In the genomic region with DNA sequence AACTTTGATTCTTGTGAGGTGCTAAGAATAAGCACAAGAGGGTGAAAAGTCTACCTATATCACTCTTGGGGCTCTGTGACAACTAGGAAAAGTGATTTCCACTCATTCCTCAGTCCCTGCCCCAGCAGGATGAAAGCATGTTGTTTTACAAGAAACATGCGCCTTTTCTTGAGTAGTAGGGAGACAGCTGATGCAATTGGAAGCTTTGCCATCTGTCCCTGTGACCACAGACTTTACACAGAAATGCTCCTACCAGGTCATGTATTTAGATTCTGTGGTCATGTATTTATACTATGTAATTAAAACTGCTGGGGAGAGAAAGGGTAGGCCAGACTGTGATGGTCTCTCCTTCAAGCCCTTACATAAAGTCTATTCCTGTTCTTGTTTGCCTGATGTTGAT, we compare ENCODE assay signal across 12 cellular contexts.
DNase-seq lines count a peak whose midpoint lies in the region; ATAC-seq and TF ChIP-seq lines count a peak whose summit lies in the region.
"Had no signal": no experiment of that assay in that cellular context is flagged by ENCODE, and none has a peak within 500 bp of the region (broad histone marks: within the 10 kb centered on the region; RNA-seq: fewer than 3 reads in every experiment).

No MANE protein-coding gene starts in this region.

- H3K4me1 Mint-ChIP-seq in natural killer cell treated with Interleukin-12 subunit alpha and Interleukin-12 subunit beta and Interleukin-15 and Interleukin-18, amount 100 ng/mL, for 72 hours (ENCODE audit: low read depth in 2 of 2) = peaks cover 30 to 50% of the 10 kb centered on the region in 2 donors
- H3K4me1 Mint-ChIP-seq in natural killer cell = peaks cover 19 to 33% of the 10 kb centered on the region in 2 donors

- H3K4me3 ChIP-seq in esophagus squamous epithelium = no peak overlapping the region
- no peak overlapping the region for H3K4me3 ChIP-seq in tibial nerve
- H3K4me3 ChIP-seq: ascending aorta, thyroid gland had no signal

- TF ChIP-seq CTCF in natural killer cell (IDR thresholded peaks at IDR 0.05) (no peak), esophagus squamous epithelium (IDR thresholded peaks at IDR 0.05) (no peak), tibial nerve (IDR thresholded peaks at IDR 0.05) (no peak)

- no peak for DNase-seq in natural killer cell treated with Interleukin-12 subunit alpha and Interleukin-12 subunit beta and Interleukin-15 and Interleukin-18, amount 100 ng/mL, for 72 hours (ENCODE audit: low spot score)
- no peak for DNase-seq in natural killer cell
- peak; percentile 46 for DNase-seq in RPMI7951 (ENCODE audit: low read depth)
- peak; percentile 88 for DNase-seq in fibroblast of peridontal ligament (ENCODE audit: extremely low read depth)
- DNase-seq in esophagus squamous epithelium (lab: John Stamatoyannopoulos, UW) = no peak
- no peak for DNase-seq in cardiac septum (ENCODE audit: low spot score)
- DNase-seq in tibial nerve (ENCODE audit: low spot score in 2 of 2) = no peak
- DNase-seq: NCI-H2081, thyroid gland had no signal

- H3K9me3 ChIP-seq in esophagus squamous epithelium (no peaks in the 10 kb centered on the region), tibial nerve (no peaks in the 10 kb centered on the region)
- H3K9me3 ChIP-seq: ascending aorta, thyroid gland had no signal

- TF ChIP-seq POLR2A in esophagus squamous epithelium (IDR thresholded peaks at IDR 0.05) (no peak), tibial nerve (IDR thresholded peaks at IDR 0.05) (no peak)

- H3K9me3 Mint-ChIP-seq in natural killer cell treated with Interleukin-12 subunit alpha and Interleukin-12 subunit beta and Interleukin-15 and Interleukin-18, amount 100 ng/mL, for 72 hours = peaks cover 6% of the 10 kb centered on the region
- peaks cover 0 to 2% of the 10 kb centered on the region in 2 donors for H3K9me3 Mint-ChIP-seq in natural killer cell

- H3K27me3 Mint-ChIP-seq in natural killer cell treated with Interleukin-12 subunit alpha and Interleukin-12 subunit beta and Interleukin-15 and Interleukin-18, amount 100 ng/mL, for 72 hours = no peaks in the 10 kb centered on the region
- peaks cover 6 to 10% of the 10 kb centered on the region in 2 donors for H3K27me3 Mint-ChIP-seq in natural killer cell (ENCODE audit: low read depth in 2 of 2)
- H3K27me3 Mint-ChIP-seq: B cell had no signal

- peak overlapping the region; percentile 26 to 77 for H3K27ac Mint-ChIP-seq in natural killer cell treated with Interleukin-12 subunit alpha and Interleukin-12 subunit beta and Interleukin-15 and Interleukin-18, amount 100 ng/mL, for 72 hours
- H3K27ac Mint-ChIP-seq in natural killer cell = no peak overlapping the region
- H3K27ac Mint-ChIP-seq: B cell had no signal

- H3K27ac ChIP-seq in esophagus squamous epithelium = no peak overlapping the region
- H3K27ac ChIP-seq in tibial nerve = no peak overlapping the region
- H3K27ac ChIP-seq: ascending aorta, thyroid gland had no signal

- TF ChIP-seq EP300 in tibial nerve (IDR thresholded peaks at IDR 0.05) = no peak

- peak; percentile 32 to 46 for ATAC-seq in natural killer cell treated with Interleukin-12 subunit alpha and Interleukin-12 subunit beta and Interleukin-15 and Interleukin-18, amount 100 ng/mL, for 72 hours
- ATAC-seq in natural killer cell (no peak), GM18511 (IDR thresholded peaks at IDR 0.05; ENCODE audit: unreplicated experiment) (no peak)

- H3K4me3 Mint-ChIP-seq in natural killer cell treated with Interleukin-12 subunit alpha and Interleukin-12 subunit beta and Interleukin-15 and Interleukin-18, amount 100 ng/mL, for 72 hours = no peak overlapping the region
- no peak overlapping the region for H3K4me3 Mint-ChIP-seq in natural killer cell
- H3K4me3 Mint-ChIP-seq: B cell had no signal

- 70 to 78% methylated on average over 1 of the region's 1 CpG for WGBS in esophagus squamous epithelium, 2 donors
- 68 to 79% methylated on average over 1 of the region's 1 CpG for WGBS in tibial nerve, 2 donors

- H3K36me3 Mint-ChIP-seq in natural killer cell treated with Interleukin-12 subunit alpha and Interleukin-12 subunit beta and Interleukin-15 and Interleukin-18, amount 100 ng/mL, for 72 hours = peaks cover 34% of the 10 kb centered on the region
- no peaks in the 10 kb centered on the region for H3K36me3 Mint-ChIP-seq in natural killer cell

- no peaks in the 10 kb centered on the region for H3K4me1 ChIP-seq in esophagus squamous epithelium
- no peaks in the 10 kb centered on the region for H3K4me1 ChIP-seq in tibial nerve
- H3K4me1 ChIP-seq: ascending aorta, thyroid gland had no signal

- intact Hi-C loops in natural killer cell (cut with micrococcal nuclease) (no loop called here), esophagus squamous epithelium (cut with DNase I) (no loop called here), cardiac septum (cut with DNase I) (no loop called here)

- H3K36me3 ChIP-seq in esophagus squamous epithelium (no peaks in the 10 kb centered on the region), tibial nerve (no peaks in the 10 kb centered on the region)
- H3K36me3 ChIP-seq: ascending aorta, thyroid gland had no signal

- no peaks in the 10 kb centered on the region for H3K27me3 ChIP-seq in esophagus squamous epithelium
- H3K27me3 ChIP-seq in tibial nerve = no peaks in the 10 kb centered on the region
- H3K27me3 ChIP-seq: ascending aorta, thyroid gland had no signal

Comparison
In these comparisons a context has a peak if more than half of its experiments do, and no peak if none do; other contexts are left out.
1. ATAC-seq: peak in natural killer cell treated with Interleukin-12 subunit alpha and Interleukin-12 subunit beta and Interleukin-15 and Interleukin-18, amount 100 ng/mL, for 72 hours (2 of 2); none in natural killer cell (0 of 3) and GM18511 (single experiment).
2. H3K27ac Mint-ChIP-seq: peak in natural killer cell treated with Interleukin-12 subunit alpha and Interleukin-12 subunit beta and Interleukin-15 and Interleukin-18, amount 100 ng/mL, for 72 hours (2 of 2); none in natural killer cell (0 of 2).
3. DNase-seq: peak in RPMI7951 (single experiment) and fibroblast of peridontal ligament (single experiment); none in natural killer cell treated with Interleukin-12 subunit alpha and Interleukin-12 subunit beta and Interleukin-15 and Interleukin-18, amount 100 ng/mL, for 72 hours (single experiment), natural killer cell (single experiment), esophagus squamous epithelium (single experiment), cardiac septum (single experiment) and tibial nerve (0 of 2).